16 cellular contexts compared by ENCODE assay signal in genomic region chr5:174337276-174338203, GRCh38.
DNase-seq lines count a peak whose midpoint lies in the region; ATAC-seq and TF ChIP-seq lines count a peak whose summit lies in the region.
"Had no signal": no experiment of that assay in that cellular context is flagged by ENCODE, and none has a peak within 500 bp of the region (broad histone marks: within the 10 kb centered on the region; RNA-seq: fewer than 3 reads in every experiment).

No MANE protein-coding gene starts in this region.

- no peak for ATAC-seq in effector memory CD8-positive, alpha-beta T cell (replicated peaks)
- ATAC-seq in HG03432 (IDR thresholded peaks at IDR 0.05; ENCODE audit: unreplicated experiment) = no peak
- ATAC-seq in HG02588 (IDR thresholded peaks at IDR 0.05; ENCODE audit: unreplicated experiment) = no peak
- ATAC-seq: lower lobe of right lung had no signal

- no peak for TF ChIP-seq CTCF in mesothelial cell of epicardium (IDR thresholded peaks at IDR 0.05; ENCODE audit: unreplicated experiment)

- H3K4me3 Mint-ChIP-seq in mesothelial cell of epicardium = no peak overlapping the region
- no peak overlapping the region for H3K4me3 Mint-ChIP-seq in effector memory CD8-positive, alpha-beta T cell
- H3K4me3 Mint-ChIP-seq: activated naive CD8-positive, alpha-beta T cell treated with anti-CD3 and anti-CD28 coated beads, Interleukin-2, amount 10 ng/mL, durations not matched to agents 7 days and 5 days; activated T-helper 1 cell treated with anti-CD3 and anti-CD28 coated beads, Interleukin-12 subunit alpha, Interleukin-12 subunit beta, Interleukin-2, Interleukin-4 antibody, amounts not matched to agents 30 ng/mL and 10 ng/mL and 1 ng/mL, durations not matched to agents 14 hours and 24 hours and 36 hours; naive B cell had no signal

- H3K27ac Mint-ChIP-seq in mesothelial cell of epicardium = peak overlapping the region; percentile 94
- H3K27ac Mint-ChIP-seq in effector memory CD8-positive, alpha-beta T cell = no peak overlapping the region
- H3K27ac Mint-ChIP-seq: activated naive CD8-positive, alpha-beta T cell treated with anti-CD3 and anti-CD28 coated beads, Interleukin-2, amount 10 ng/mL, durations not matched to agents 7 days and 5 days; activated T-helper 1 cell treated with anti-CD3 and anti-CD28 coated beads, Interleukin-12 subunit alpha, Interleukin-12 subunit beta, Interleukin-2, Interleukin-4 antibody, amounts not matched to agents 30 ng/mL and 10 ng/mL and 1 ng/mL, durations not matched to agents 14 hours and 24 hours and 36 hours had no signal

- no peaks in the 10 kb centered on the region for H3K27me3 Mint-ChIP-seq in mesothelial cell of epicardium (ENCODE audit: low read depth)
- peaks cover 8 to 45% of the 10 kb centered on the region in 2 donors for H3K27me3 Mint-ChIP-seq in effector memory CD8-positive, alpha-beta T cell

- DNase-seq in G401 (ENCODE audit: low spot score) (peak; percentile 31), NCI-H2227 (lab: John Stamatoyannopoulos, UW; ENCODE audit: unreplicated experiment) (peak; percentile 90), cerebellar cortex (ENCODE audit: low spot score) (peak; percentile 54), mesothelial cell of epicardium (ENCODE audit: low spot score in 2 of 2, unreplicated experiment in 2 of 2) (peak in 1 of 2 experiments; percentile 58), C1 segment of cervical spinal cord (lab: John Stamatoyannopoulos, UW) (no peak)
- no peak for DNase-seq in effector memory CD8-positive, alpha-beta T cell
- DNase-seq: activated naive CD8-positive, alpha-beta T cell treated with anti-CD3 and anti-CD28 coated beads, Interleukin-2, amount 10 ng/mL, durations not matched to agents 7 days and 5 days; lower lobe of right lung; naive B cell; NCI-H526 treated with DMSO at 0.1 percent for 48 hours; OCI-M1; posterior cingulate gyrus; stimulated activated CD4-positive, alpha-beta T cell treated with anti-CD3 and anti-CD28 coated beads, Interleukin-4, amount 100 ng/mL, for 24 hours had no signal

- peaks cover 49% of the 10 kb centered on the region for H3K4me1 Mint-ChIP-seq in mesothelial cell of epicardium
- H3K4me1 Mint-ChIP-seq in effector memory CD8-positive, alpha-beta T cell (ENCODE audit: low read depth in 2 of 2) = no peaks in the 10 kb centered on the region
- H3K4me1 Mint-ChIP-seq: activated naive CD8-positive, alpha-beta T cell treated with anti-CD3 and anti-CD28 coated beads, Interleukin-2, amount 10 ng/mL, durations not matched to agents 7 days and 5 days; naive B cell had no signal

- no peaks in the 10 kb centered on the region for H3K36me3 Mint-ChIP-seq in mesothelial cell of epicardium
- no peaks in the 10 kb centered on the region for H3K36me3 Mint-ChIP-seq in effector memory CD8-positive, alpha-beta T cell (ENCODE audit: insufficient read depth)
- H3K36me3 Mint-ChIP-seq: activated naive CD8-positive, alpha-beta T cell treated with anti-CD3 and anti-CD28 coated beads, Interleukin-2, amount 10 ng/mL, durations not matched to agents 7 days and 5 days; naive B cell had no signal

- H3K9me3 Mint-ChIP-seq in mesothelial cell of epicardium = no peaks in the 10 kb centered on the region
- H3K9me3 Mint-ChIP-seq in effector memory CD8-positive, alpha-beta T cell = peaks cover 0 to 6% of the 10 kb centered on the region in 2 donors
- H3K9me3 Mint-ChIP-seq: activated naive CD8-positive, alpha-beta T cell treated with anti-CD3 and anti-CD28 coated beads, Interleukin-2, amount 10 ng/mL, durations not matched to agents 7 days and 5 days; activated T-helper 1 cell treated with anti-CD3 and anti-CD28 coated beads, Interleukin-12 subunit alpha, Interleukin-12 subunit beta, Interleukin-2, Interleukin-4 antibody, amounts not matched to agents 30 ng/mL and 10 ng/mL and 1 ng/mL, durations not matched to agents 14 hours and 24 hours and 36 hours had no signal

- in situ Hi-C loops in G401 (cut with HindIII; ENCODE audit: low sequenced_read_pairs) = no loop called here

Comparison
In these comparisons a context has a peak if more than half of its experiments do, and no peak if none do; other contexts are left out.
1. DNase-seq: peak in G401 (single experiment), NCI-H2227 (single experiment) and cerebellar cortex (single experiment); none in effector memory CD8-positive, alpha-beta T cell (0 of 3) and C1 segment of cervical spinal cord (0 of 14).